In the genomic region with DNA sequence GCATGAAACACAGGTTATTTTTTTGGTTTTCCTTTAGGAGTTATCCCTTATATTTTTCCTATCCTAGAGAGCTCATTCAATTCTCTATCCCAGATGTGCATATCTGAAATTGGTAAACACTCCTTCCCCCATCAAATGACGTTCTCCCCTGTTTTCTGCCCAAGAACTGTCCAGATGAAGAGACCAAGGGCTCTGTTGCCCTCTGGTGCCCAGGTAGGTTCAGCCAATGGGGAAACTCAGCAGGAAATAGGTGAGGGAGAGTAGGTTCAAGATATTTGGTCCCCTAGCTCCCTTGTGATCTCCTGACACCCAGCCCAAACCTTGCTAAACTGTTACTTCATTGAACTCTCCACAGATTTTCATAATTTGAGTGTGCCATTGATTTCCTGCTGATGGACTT, we compare ENCODE assay signal across 10 cellular contexts. TPM values are rescaled to one million over a fixed set of nuclear protein-coding genes. Genes with fewer than 3 reads are reported as not detected.
DNase-seq lines count a peak whose midpoint lies in the region; ATAC-seq and TF ChIP-seq lines count a peak whose summit lies in the region.
"Had no signal": no experiment of that assay in that cellular context is flagged by ENCODE, and none has a peak within 500 bp of the region (broad histone marks: within the 10 kb centered on the region; RNA-seq: fewer than 3 reads in every experiment).

No MANE protein-coding gene starts in this region.

- peaks cover 72% of the 10 kb centered on the region for H3K4me1 Mint-ChIP-seq in osteocyte (ENCODE audit: unreplicated experiment)

- peak overlapping the region; percentile 44 for H3K27ac Mint-ChIP-seq in osteocyte (ENCODE audit: unreplicated experiment)

- ATAC-seq in GM18868 (IDR thresholded peaks at IDR 0.05; ENCODE audit: unreplicated experiment) = peak; percentile 41
- ATAC-seq in HG02678 (IDR thresholded peaks at IDR 0.05; ENCODE audit: unreplicated experiment) = peak; percentile 31
- no peak for ATAC-seq in GM18858 (IDR thresholded peaks at IDR 0.05; ENCODE audit: unreplicated experiment)

- DNase-seq in osteocyte (ENCODE audit: extremely low spot score, unreplicated experiment) (peak; percentile 25), GDM1 (lab: John Stamatoyannopoulos, UW) (no peak), NCI-H2029 treated with DMSO at 0.1 percent for 48 hours (lab: John Stamatoyannopoulos, UW) (no peak)
- no peak for DNase-seq in activated CD4-positive, alpha-beta T cell treated with anti-CD3 and anti-CD28 coated beads, Interleukin-2, amount 50 U/mL, for 1 hour
- DNase-seq: amniotic stem cell, DMS53 had no signal

- no peaks in the 10 kb centered on the region for H3K36me3 Mint-ChIP-seq in osteocyte (ENCODE audit: unreplicated experiment)

- peak overlapping the region; percentile 69; the same call in 1 of the 2 replicates for H3K27ac ChIP-seq in VCaP

- no peaks in the 10 kb centered on the region for H3K9me3 Mint-ChIP-seq in osteocyte (ENCODE audit: unreplicated experiment)

- H3K4me3 Mint-ChIP-seq in osteocyte (ENCODE audit: unreplicated experiment) = no peak overlapping the region

- TF ChIP-seq CTCF in VCaP (conservative IDR thresholded peaks at IDR 0.05) (no peak), osteocyte (IDR thresholded peaks at IDR 0.05) (no peak)

- H3K27me3 Mint-ChIP-seq in osteocyte (ENCODE audit: unreplicated experiment) = no peaks in the 10 kb centered on the region

RNA-seq across cellular contexts. Expression of a gene that starts 14.1 kb away (rescaled TPM):
- 27.1 and 30.2 TPM in 2 replicates for total RNA-seq in osteocyte
